ENCODE assay signal across 18 cellular contexts in the genomic region with DNA sequence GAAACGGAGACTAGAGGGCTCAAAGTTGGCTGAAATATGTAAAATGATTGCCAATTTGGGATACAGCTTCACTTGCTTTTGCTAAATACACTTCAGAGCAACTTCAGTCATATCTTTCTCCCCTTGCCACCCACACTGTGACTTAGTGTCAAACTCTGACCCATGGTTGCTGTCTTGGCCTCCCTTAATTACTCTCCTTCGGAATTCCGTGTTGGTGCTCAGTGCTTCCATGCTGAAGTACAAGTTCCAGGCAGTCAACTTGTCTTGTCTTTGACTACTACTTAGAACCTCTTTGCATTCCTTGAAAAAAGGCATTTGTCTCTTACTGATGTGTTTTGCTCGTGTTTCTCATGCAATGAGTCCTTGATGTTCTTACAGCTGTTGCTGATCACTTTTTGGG.
DNase-seq lines count a peak whose midpoint lies in the region; ATAC-seq and TF ChIP-seq lines count a peak whose summit lies in the region.
"Had no signal": no experiment of that assay in that cellular context is flagged by ENCODE, and none has a peak within 500 bp of the region (broad histone marks: within the 10 kb centered on the region; RNA-seq: fewer than 3 reads in every experiment).

No MANE protein-coding gene starts in this region.

- H4K20me1 ChIP-seq in PC-9 (ENCODE audit: insufficient read depth): no peaks in the 10 kb centered on the region

- H3K4me1 ChIP-seq in PC-9 (replicated peaks; ENCODE audit: insufficient read depth) (no peaks in the 10 kb centered on the region), SJCRH30 (peaks cover 5% of the 10 kb centered on the region; the same call in 1 of the 2 replicates)
- H3K4me1 ChIP-seq: tibial artery had no signal

- ATAC-seq in central memory CD8-positive, alpha-beta T cell (replicated peaks; ENCODE audit: extremely low read depth, poor library complexity, severe bottlenecking): no peak
- ATAC-seq in stimulated activated naive B cell treated with anti-CD40 and anti-IgM and Interleukin-4, amounts not matched to agents 10 μg/mL and 1 μg/mL and 100 μg/mL, for 72 hours (replicated peaks): no peak
- ATAC-seq: left colon; sciatic nerve; stimulated activated memory B cell treated with anti-CD40 and anti-IgM and Interleukin-4, amounts not matched to agents 10 μg/mL and 1 μg/mL and 100 μg/mL, for 72 hours had no signal

- intact Hi-C loops in PC-9 (cut with micrococcal nuclease; ENCODE audit: unreplicated experiment): no loop called here

- TF ChIP-seq CTCF in PC-9 (conservative IDR thresholded peaks at IDR 0.05): no peak

- peak overlapping the region; percentile 86 for H3K27ac Mint-ChIP-seq in activated naive CD4-positive, alpha-beta T cell treated with anti-CD3 and anti-CD28 coated beads, Interleukin-2, amount 50 U/mL, for 24 hours
- H3K27ac Mint-ChIP-seq in central memory CD8-positive, alpha-beta T cell (ENCODE audit: low read depth): peak overlapping the region; percentile 94
- H3K27ac Mint-ChIP-seq in stimulated activated naive B cell treated with anti-CD40 and anti-IgM and Interleukin-4, amounts not matched to agents 10 μg/mL and 1 μg/mL and 100 μg/mL, for 72 hours: no peak overlapping the region
- H3K27ac Mint-ChIP-seq: brain; nephron; stimulated activated memory B cell treated with anti-CD40 and anti-IgM and Interleukin-4, amounts not matched to agents 10 μg/mL and 1 μg/mL and 100 μg/mL, for 72 hours had no signal

- no peaks in the 10 kb centered on the region for H3K27me3 Mint-ChIP-seq in activated naive CD4-positive, alpha-beta T cell treated with anti-CD3 and anti-CD28 coated beads, Interleukin-2, amount 50 U/mL, for 24 hours
- H3K27me3 Mint-ChIP-seq in central memory CD8-positive, alpha-beta T cell: no peaks in the 10 kb centered on the region
- H3K27me3 Mint-ChIP-seq in stimulated activated naive B cell treated with anti-CD40 and anti-IgM and Interleukin-4, amounts not matched to agents 10 μg/mL and 1 μg/mL and 100 μg/mL, for 72 hours: no peaks in the 10 kb centered on the region
- H3K27me3 Mint-ChIP-seq: stimulated activated memory B cell treated with anti-CD40 and anti-IgM and Interleukin-4, amounts not matched to agents 10 μg/mL and 1 μg/mL and 100 μg/mL, for 72 hours had no signal

- H3K4me2 ChIP-seq in PC-9: no peak overlapping the region

- H3K4me1 Mint-ChIP-seq in activated naive CD4-positive, alpha-beta T cell treated with anti-CD3 and anti-CD28 coated beads, Interleukin-2, amount 50 U/mL, for 24 hours: peaks cover 81% of the 10 kb centered on the region
- peaks cover 46% of the 10 kb centered on the region for H3K4me1 Mint-ChIP-seq in central memory CD8-positive, alpha-beta T cell
- peaks cover 6 to 9% of the 10 kb centered on the region in 2 donors for H3K4me1 Mint-ChIP-seq in stimulated activated naive B cell treated with anti-CD40 and anti-IgM and Interleukin-4, amounts not matched to agents 10 μg/mL and 1 μg/mL and 100 μg/mL, for 72 hours
- H3K4me1 Mint-ChIP-seq: brain had no signal

- no peaks in the 10 kb centered on the region; the same call in 1 of the 2 replicates for H3K9me2 ChIP-seq in PC-9 (ENCODE audit: insufficient read depth)

- no peaks in the 10 kb centered on the region for H3K9me3 Mint-ChIP-seq in activated naive CD4-positive, alpha-beta T cell treated with anti-CD3 and anti-CD28 coated beads, Interleukin-2, amount 50 U/mL, for 24 hours
- peaks cover 4% of the 10 kb centered on the region for H3K9me3 Mint-ChIP-seq in central memory CD8-positive, alpha-beta T cell
- no peaks in the 10 kb centered on the region for H3K9me3 Mint-ChIP-seq in stimulated activated naive B cell treated with anti-CD40 and anti-IgM and Interleukin-4, amounts not matched to agents 10 μg/mL and 1 μg/mL and 100 μg/mL, for 72 hours
- H3K9me3 Mint-ChIP-seq: nephron; stimulated activated memory B cell treated with anti-CD40 and anti-IgM and Interleukin-4, amounts not matched to agents 10 μg/mL and 1 μg/mL and 100 μg/mL, for 72 hours had no signal

- H3K4me3 ChIP-seq in PC-9 (no peak overlapping the region), SJCRH30 (no peak overlapping the region)
- H3K4me3 ChIP-seq: tibial artery had no signal

- H3K9me3 ChIP-seq in PC-9 (ENCODE audit: insufficient read depth, low read depth) (peaks cover 5% of the 10 kb centered on the region; the same call in 1 of the 2 replicates), SJCRH30 (replicated peaks) (0 out of 2 replicates have a peak, but pooled peaks cover 4% of the 10 kb centered on the region)
- H3K9me3 ChIP-seq: tibial artery had no signal

- H3K36me3 Mint-ChIP-seq in activated naive CD4-positive, alpha-beta T cell treated with anti-CD3 and anti-CD28 coated beads, Interleukin-2, amount 50 U/mL, for 24 hours: peaks cover 8% of the 10 kb centered on the region
- H3K36me3 Mint-ChIP-seq in central memory CD8-positive, alpha-beta T cell (ENCODE audit: insufficient read depth): peaks cover 12% of the 10 kb centered on the region
- no peaks in the 10 kb centered on the region for H3K36me3 Mint-ChIP-seq in stimulated activated naive B cell treated with anti-CD40 and anti-IgM and Interleukin-4, amounts not matched to agents 10 μg/mL and 1 μg/mL and 100 μg/mL, for 72 hours
- H3K36me3 Mint-ChIP-seq: brain; stimulated activated memory B cell treated with anti-CD40 and anti-IgM and Interleukin-4, amounts not matched to agents 10 μg/mL and 1 μg/mL and 100 μg/mL, for 72 hours had no signal

- no peaks in the 10 kb centered on the region for H3K36me3 ChIP-seq in PC-9 (ENCODE audit: low read depth)
- no peaks in the 10 kb centered on the region for H3K36me3 ChIP-seq in SJCRH30
- H3K36me3 ChIP-seq: tibial artery had no signal

- no peak overlapping the region for H3K27ac ChIP-seq in PC-9
- H3K27ac ChIP-seq in SJCRH30: no peak overlapping the region
- H3K27ac ChIP-seq: tibial artery had no signal

- DNase-seq in activated naive CD4-positive, alpha-beta T cell treated with Interleukin-2 at 50 U/mL for 16 hours: no peak
- DNase-seq in PC-9 (no peak), DMS114 treated with DMSO at 0.1 percent for 48 hours (lab: John Stamatoyannopoulos, UW; ENCODE audit: unreplicated experiment) (no peak), SJCRH30 (no peak)
- DNase-seq in central memory CD8-positive, alpha-beta T cell (ENCODE audit: low spot score in 2 of 2): no peak
- no peak for DNase-seq in stimulated activated naive B cell treated with anti-CD40 and anti-IgM and Interleukin-4, amounts not matched to agents 10 μg/mL and 1 μg/mL and 100 μg/mL, for 72 hours
- DNase-seq: DMS79 treated with DMSO at 0.1 percent for 48 hours, left colon, NCI-H1694 treated with DMSO at 0.1 percent for 48 hours, NCI-H748 treated with DMSO at 0.1 percent for 48 hours, posterior cingulate gyrus, Right ventricle myocardium superior, tibial artery had no signal

- H3K79me2 ChIP-seq in PC-9 (ENCODE audit: low read depth): no peaks in the 10 kb centered on the region

- peak overlapping the region; percentile 42 for H3K4me3 Mint-ChIP-seq in activated naive CD4-positive, alpha-beta T cell treated with anti-CD3 and anti-CD28 coated beads, Interleukin-2, amount 50 U/mL, for 24 hours
- H3K4me3 Mint-ChIP-seq in central memory CD8-positive, alpha-beta T cell: peak overlapping the region; percentile 55
- no peak overlapping the region for H3K4me3 Mint-ChIP-seq in stimulated activated naive B cell treated with anti-CD40 and anti-IgM and Interleukin-4, amounts not matched to agents 10 μg/mL and 1 μg/mL and 100 μg/mL, for 72 hours
- H3K4me3 Mint-ChIP-seq: brain; nephron; stimulated activated memory B cell treated with anti-CD40 and anti-IgM and Interleukin-4, amounts not matched to agents 10 μg/mL and 1 μg/mL and 100 μg/mL, for 72 hours had no signal

- no peaks in the 10 kb centered on the region for H3F3A ChIP-seq in PC-9 (ENCODE audit: insufficient read depth, low read depth)

- BruUV-seq in PC-9 (replicated peaks; lab: Mats Ljungman, UMichigan): no TSS peak

- H3K27me3 ChIP-seq in PC-9 (ENCODE audit: insufficient read depth, low read depth) (no peaks in the 10 kb centered on the region), SJCRH30 (no peaks in the 10 kb centered on the region)
- H3K27me3 ChIP-seq: tibial artery had no signal

- POLR2A ChIA-PET in PC-9 (lab: Charles Lee; ENCODE audit: unreplicated experiment): no interaction called here

- CTCF ChIA-PET in PC-9 (lab: Charles Lee): no interaction called here

- peak overlapping the region; percentile 41; the same call in 1 of the 2 replicates for H2AFZ ChIP-seq in PC-9

Comparison
In these comparisons a context has a peak if more than half of its experiments do, and no peak if none do; other contexts are left out.
1. H3K4me3 Mint-ChIP-seq: peak in activated naive CD4-positive, alpha-beta T cell treated with anti-CD3 and anti-CD28 coated beads, Interleukin-2, amount 50 U/mL, for 24 hours (single experiment) and central memory CD8-positive, alpha-beta T cell (single experiment); none in stimulated activated naive B cell treated with anti-CD40 and anti-IgM and Interleukin-4, amounts not matched to agents 10 μg/mL and 1 μg/mL and 100 μg/mL, for 72 hours (0 of 2).